Comparison of ENCODE assay signal across 1 cellular context in genomic region chr11:1112351-1113191, GRCh38.
TF ChIP-seq lines count a peak whose summit lies in the region.

No MANE protein-coding gene starts in this region.

TF ChIP-seq in WTC11, 78 proteins besides CTCF, POLR2A, EP300 and RAD21 (continued from another document):
- no peak for TF ChIP-seq ZNF512 (CRISPR knock-in tag; IDR thresholded peaks at IDR 0.05; ENCODE audit: borderline replicate concordance)
- TF ChIP-seq EMX1 (CRISPR knock-in tag; IDR thresholded peaks at IDR 0.05): no peak
- TF ChIP-seq FOXP1 (CRISPR knock-in tag; IDR thresholded peaks at IDR 0.05; ENCODE audit: borderline replicate concordance): no peak
- no peak for TF ChIP-seq GRHL2 (CRISPR knock-in tag; IDR thresholded peaks at IDR 0.05; ENCODE audit: insufficient replicate concordance, severe bottlenecking)
